ENCODE assay signal across 38 cellular contexts in the genomic region with DNA sequence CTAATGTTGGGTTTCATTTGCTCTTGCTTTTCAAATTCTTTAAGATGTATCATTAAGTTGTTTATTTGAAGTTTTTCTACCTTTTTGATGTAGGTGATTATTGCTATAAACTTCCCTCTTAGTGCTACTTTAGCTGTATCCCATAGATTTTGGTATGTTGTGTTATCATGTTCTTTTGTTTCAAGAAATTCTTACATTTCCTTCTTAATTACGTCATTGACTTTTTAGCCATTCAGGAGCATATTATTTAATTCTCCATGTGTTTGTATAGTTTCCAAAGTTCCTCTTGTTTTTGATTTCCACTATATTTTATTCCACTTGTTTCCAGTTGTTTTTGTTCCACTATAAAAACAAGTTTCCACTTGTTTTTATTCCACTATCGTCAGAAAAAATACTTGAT. TPM values are rescaled to one million over a fixed set of nuclear protein-coding genes. Genes with fewer than 3 reads are reported as not detected.
"Had no signal": no experiment of that assay in that cellular context is flagged by ENCODE, and none has a peak within 500 bp of the region (broad histone marks: within the 10 kb centered on the region; RNA-seq: fewer than 3 reads in every experiment).

No MANE protein-coding gene starts in this region.

- FAIRE-seq: astrocyte, TTC549 had no signal

- H3K27ac Mint-ChIP-seq: activated B cell treated with CpG ODN at 0.5 μM for 24 hours; activated CD4-positive, alpha-beta memory T cell treated with anti-CD3 and anti-CD28 coated beads for 36 hours; activated CD4-positive, alpha-beta T cell treated with anti-CD3 and anti-CD28 coated beads, Interleukin-2, amount 10 ng/mL, durations not matched to agents 24 days and 14 days; activated CD8-positive, alpha-beta T cell treated with anti-CD3 and anti-CD28 coated beads for 36 hours; activated naive CD4-positive, alpha-beta T cell treated with anti-CD3 and anti-CD28 coated beads for 36 hours; activated naive CD4-positive, alpha-beta T cell treated with anti-CD3 and anti-CD28 coated beads, Interleukin-2, amount 50 U/mL, for 72 hours; activated naive CD8-positive, alpha-beta T cell treated with anti-CD3 and anti-CD28 coated beads for 36 hours; activated T-cell treated with anti-CD3 and anti-CD28 coated beads, Interleukin-2, amount 50 U/mL, for 72 hours; activated T-helper 1 cell treated with anti-CD3 and anti-CD28 coated beads, Interleukin-12 subunit alpha, Interleukin-12 subunit beta, Interleukin-2, Interleukin-4 antibody, amounts not matched to agents 30 ng/mL and 10 ng/mL and 1 ng/mL, durations not matched to agents 14 hours and 24 hours and 36 hours; activated T-helper 17 cell treated with anti-CD3 and anti-CD28 coated beads, Interleukin-2, amount 50 U/mL, for 72 hours; T-helper 1 cell treated with Interleukin-12 subunit alpha and Interleukin-12 subunit beta and Interleukin-4 antibody, amounts not matched to agents 30 μg/mL and 1 μg/mL, for 36 hours; T-helper 2 cell treated with Interferon-gamma antibody and Interleukin-4, amounts not matched to agents 5 μg/mL and 100 μg/mL, for 36 hours had no signal

- H3K9me3 ChIP-seq: body of pancreas had no signal

- H3K4me1 ChIP-seq: adrenal gland, body of pancreas, breast epithelium had no signal

- DNase-seq: activated B cell treated with CpG ODN at 0.5 μM for 24 hours; activated CD4-positive, alpha-beta memory T cell treated with anti-CD3 and anti-CD28 coated beads for 36 hours; activated CD4-positive, alpha-beta T cell treated with anti-CD3 and anti-CD28 coated beads for 4 hours; activated CD4-positive, alpha-beta T cell treated with anti-CD3 and anti-CD28 coated beads, Interleukin-2, amount 10 ng/mL, durations not matched to agents 24 days and 14 days; activated CD4-positive, alpha-beta T cell treated with anti-CD3 and anti-CD28 coated beads, Interleukin-2, amount 50 U/mL, for 1 hour; activated CD4-positive, alpha-beta T cell treated with anti-CD3 and anti-CD28 coated beads, Interleukin-2, amount 50 U/mL, for 4 hours; activated CD4-positive, CD25-positive, alpha-beta regulatory T cell treated with anti-CD3 and anti-CD28 coated beads, Interleukin-2, amount 50 U/mL, for 72 hours; activated CD8-positive, alpha-beta memory T cell treated with anti-CD3 and anti-CD28 coated beads, Interleukin-2, amount 50 U/mL, for 4 hours; activated CD8-positive, alpha-beta T cell treated with anti-CD3 and anti-CD28 coated beads for 36 hours; activated effector memory CD4-positive, alpha-beta T cell treated with anti-CD3 and anti-CD28 coated beads, Interleukin-2, amount 50 U/mL, for 16 hours; activated gamma-delta T cell treated with Interleukin-2 at 50 U/mL for 16 hours; activated naive CD4-positive, alpha-beta T cell; activated naive CD4-positive, alpha-beta T cell treated with anti-CD3 and anti-CD28 coated beads for 36 hours; activated naive CD4-positive, alpha-beta T cell treated with anti-CD3 and anti-CD28 coated beads, Interleukin-2, amount 50 U/mL, for 16 hours; activated naive CD8-positive, alpha-beta T cell treated with anti-CD3 and anti-CD28 coated beads for 36 hours; activated T-cell treated with anti-CD3 and anti-CD28 coated beads for 4 hours; activated T-cell treated with anti-CD3 and anti-CD28 coated beads, Interleukin-2, amount 50 U/mL, for 1 hour; activated T-cell treated with anti-CD3 and anti-CD28 coated beads, Interleukin-2, amount 50 U/mL, for 4 hours; activated T-cell treated with anti-CD3 and anti-CD28 coated beads, Interleukin-2, amount 50 U/mL, for 72 hours; adrenal gland; amniotic stem cell; aorta; body of pancreas; brain microvascular endothelial cell; central memory CD4-positive, alpha-beta T cell; T-helper 1 cell; T-helper 2 cell; T-helper 9 cell had no signal

- H3K27ac ChIP-seq: adrenal gland, body of pancreas, brain microvascular endothelial cell, breast epithelium, VCaP had no signal

- H3K4me3 ChIP-seq: adrenal gland, body of pancreas, breast epithelium had no signal

- ATAC-seq: activated CD8-positive, alpha-beta T cell treated with anti-CD3 and anti-CD28 coated beads for 36 hours; activated naive CD4-positive, alpha-beta T cell treated with anti-CD3 and anti-CD28 coated beads, Interleukin-2, amount 50 U/mL, for 72 hours; activated T-cell treated with anti-CD3 and anti-CD28 coated beads, Interleukin-2, amount 50 U/mL, for 4 hours; activated T-cell treated with anti-CD3 and anti-CD28 coated beads, Interleukin-2, amount 50 U/mL, for 72 hours; activated T-helper 17 cell treated with anti-CD3 and anti-CD28 coated beads, Interleukin-2, amount 50 U/mL, for 72 hours; body of pancreas had no signal

- H3K4me3 Mint-ChIP-seq: activated B cell treated with CpG ODN at 0.5 μM for 24 hours; activated CD4-positive, alpha-beta memory T cell treated with anti-CD3 and anti-CD28 coated beads for 36 hours; activated CD4-positive, alpha-beta T cell treated with anti-CD3 and anti-CD28 coated beads, Interleukin-2, amount 10 ng/mL, durations not matched to agents 24 days and 14 days; activated CD8-positive, alpha-beta T cell treated with anti-CD3 and anti-CD28 coated beads for 36 hours; activated naive CD4-positive, alpha-beta T cell treated with anti-CD3 and anti-CD28 coated beads for 36 hours; activated naive CD8-positive, alpha-beta T cell treated with anti-CD3 and anti-CD28 coated beads for 36 hours; activated T-cell treated with anti-CD3 and anti-CD28 coated beads, Interleukin-2, amount 50 U/mL, for 4 hours; activated T-cell treated with anti-CD3 and anti-CD28 coated beads, Interleukin-2, amount 50 U/mL, for 72 hours; activated T-helper 1 cell treated with anti-CD3 and anti-CD28 coated beads, Interleukin-12 subunit alpha, Interleukin-12 subunit beta, Interleukin-2, Interleukin-4 antibody, amounts not matched to agents 30 ng/mL and 10 ng/mL and 1 ng/mL, durations not matched to agents 14 hours and 24 hours and 36 hours; activated T-helper 17 cell treated with anti-CD3 and anti-CD28 coated beads, Interleukin-2, amount 50 U/mL, for 72 hours; T-helper 1 cell treated with Interleukin-12 subunit alpha and Interleukin-12 subunit beta and Interleukin-4 antibody, amounts not matched to agents 30 μg/mL and 1 μg/mL, for 36 hours; T-helper 2 cell treated with Interferon-gamma antibody and Interleukin-4, amounts not matched to agents 5 μg/mL and 100 μg/mL, for 36 hours had no signal

- H3K36me3 ChIP-seq: adrenal gland, brain microvascular endothelial cell, breast epithelium had no signal

- H3K4me1 Mint-ChIP-seq: activated B cell treated with CpG ODN at 0.5 μM for 24 hours; activated CD4-positive, alpha-beta T cell treated with anti-CD3 and anti-CD28 coated beads, Interleukin-2, amount 10 ng/mL, durations not matched to agents 24 days and 14 days; activated naive CD8-positive, alpha-beta T cell treated with anti-CD3 and anti-CD28 coated beads for 36 hours; activated T-helper 17 cell treated with anti-CD3 and anti-CD28 coated beads, Interleukin-2, amount 50 U/mL, for 72 hours had no signal

RNA-seq across cellular contexts. Expression of a gene that starts 15.0 kb away (rescaled TPM):
- total RNA-seq: activated B cell treated with CpG ODN at 0.5 μM for 24 hours; activated CD4-positive, alpha-beta memory T cell treated with anti-CD3 and anti-CD28 coated beads for 36 hours; activated CD4-positive, alpha-beta T cell treated with anti-CD3 and anti-CD28 coated beads, Interleukin-2, amount 10 ng/mL, durations not matched to agents 24 days and 14 days; activated naive CD4-positive, alpha-beta T cell treated with anti-CD3 and anti-CD28 coated beads for 36 hours; activated naive CD4-positive, alpha-beta T cell treated with anti-CD3 and anti-CD28 coated beads, Interleukin-2, amount 50 U/mL, for 72 hours; activated T-cell treated with anti-CD3 and anti-CD28 coated beads, Interleukin-2, amount 50 U/mL, for 4 hours; activated T-cell treated with anti-CD3 and anti-CD28 coated beads, Interleukin-2, amount 50 U/mL, for 72 hours; astrocyte; chondrocyte had no signal
